Comparison of ENCODE assay signal across 1 cellular context in the genomic region with DNA sequence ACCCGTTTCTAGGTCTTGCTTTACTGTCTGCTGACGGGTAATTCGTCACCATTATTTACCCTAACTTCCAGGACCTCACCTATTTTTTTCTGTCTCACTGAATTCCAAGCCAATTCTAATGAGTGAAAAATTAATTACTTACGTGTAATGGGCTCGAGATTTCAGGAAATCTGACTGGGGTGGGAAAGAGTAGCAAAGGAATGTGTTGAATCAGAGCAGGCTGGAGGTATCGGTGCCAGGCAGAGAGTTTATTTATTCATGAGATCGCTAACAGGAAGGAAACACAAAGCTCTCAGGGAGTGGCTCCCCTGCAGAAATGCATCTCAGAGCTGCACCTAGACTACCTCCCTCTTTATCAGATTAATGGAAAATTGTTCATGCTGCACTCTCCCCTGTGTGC.
TF ChIP-seq lines count a peak whose summit lies in the region.

No MANE protein-coding gene starts in this region.

TF ChIP-seq in A549, 52 proteins besides CTCF, POLR2A, EP300 and RAD21:
- TF ChIP-seq REST (IDR thresholded peaks at IDR 0.05) (no peak), ZSCAN20 (CRISPR knock-in tag; IDR thresholded peaks at IDR 0.05) (no peak), FOSB (CRISPR knock-in tag; IDR thresholded peaks at IDR 0.05) (no peak), CEBPB (IDR thresholded peaks at IDR 0.05) (no peak), CBX2 (IDR thresholded peaks at IDR 0.05; ENCODE audit: borderline replicate concordance, low read depth) (no peak), RFX5 (IDR thresholded peaks at IDR 0.05) (no peak), HMGXB4 (CRISPR knock-in tag; IDR thresholded peaks at IDR 0.05; ENCODE audit: borderline replicate concordance) (no peak), CHD2 (IDR thresholded peaks at IDR 0.05; ENCODE audit: low read length, partially characterized antibody) (no peak), GATA3 (IDR thresholded peaks at IDR 0.05; ENCODE audit: borderline replicate concordance) (no peak), HDAC2 (IDR thresholded peaks at IDR 0.05) (no peak), CHD4 (IDR thresholded peaks at IDR 0.05; ENCODE audit: borderline replicate concordance) (no peak), ESRRA (IDR thresholded peaks at IDR 0.05; ENCODE audit: borderline replicate concordance, low read length) (no peak), JUNB (IDR thresholded peaks at IDR 0.05) (no peak), MYC (IDR thresholded peaks at IDR 0.05; ENCODE audit: borderline replicate concordance, low read length) (no peak)
